1 cellular context compared by ENCODE assay signal in genomic region chr4:56466296-56466761, GRCh38.
TF ChIP-seq lines count a peak whose summit lies in the region.

No MANE protein-coding gene starts in this region.

TF ChIP-seq in HEK293, 187 proteins besides CTCF, POLR2A, EP300 and RAD21:
- TF ChIP-seq ZNF518A (tag by site-specific recombination; conservative IDR thresholded peaks at IDR 0.05; ENCODE audit: low read depth) (peak; percentile 34), ZBTB11 (tag by site-specific recombination; conservative IDR thresholded peaks at IDR 0.05; ENCODE audit: low read depth) (0 out of 2 replicates have a peak, but pooled peaks have one; percentile 15), KLF8 (tag by site-specific recombination; IDR thresholded peaks at IDR 0.05) (0 out of 2 replicates have a peak, but pooled peaks have one; percentile 35), ZNF24 (tag by site-specific recombination; IDR thresholded peaks at IDR 0.05) (0 out of 2 replicates have a peak, but pooled peaks have one; percentile 35), GLIS1 (tag by site-specific recombination; IDR thresholded peaks at IDR 0.05) (0 out of 2 replicates have a peak, but pooled peaks have one; percentile 26), WT1 (tag by site-specific recombination; IDR thresholded peaks at IDR 0.05) (peak; percentile 27; the same call in 1 of the 2 replicates), ZEB2 (tag by site-specific recombination; IDR thresholded peaks at IDR 0.05) (peak; percentile 20; the same call in 1 of the 2 replicates), ZNF639 (tag by site-specific recombination; IDR thresholded peaks at IDR 0.05) (0 out of 2 replicates have a peak, but pooled peaks have one; percentile 32), ZBTB17 (tag by site-specific recombination; IDR thresholded peaks at IDR 0.05) (peak; percentile 33; the same call in 1 of the 2 replicates), ZBTB21 (tag by site-specific recombination; IDR thresholded peaks at IDR 0.05) (peak; percentile 70), ZNF629 (tag by site-specific recombination; IDR thresholded peaks at IDR 0.05) (peak; percentile 87), ZNF600 (tag by site-specific recombination; IDR thresholded peaks at IDR 0.05) (peak; percentile 63)
- TF ChIP-seq, protein P1, sequence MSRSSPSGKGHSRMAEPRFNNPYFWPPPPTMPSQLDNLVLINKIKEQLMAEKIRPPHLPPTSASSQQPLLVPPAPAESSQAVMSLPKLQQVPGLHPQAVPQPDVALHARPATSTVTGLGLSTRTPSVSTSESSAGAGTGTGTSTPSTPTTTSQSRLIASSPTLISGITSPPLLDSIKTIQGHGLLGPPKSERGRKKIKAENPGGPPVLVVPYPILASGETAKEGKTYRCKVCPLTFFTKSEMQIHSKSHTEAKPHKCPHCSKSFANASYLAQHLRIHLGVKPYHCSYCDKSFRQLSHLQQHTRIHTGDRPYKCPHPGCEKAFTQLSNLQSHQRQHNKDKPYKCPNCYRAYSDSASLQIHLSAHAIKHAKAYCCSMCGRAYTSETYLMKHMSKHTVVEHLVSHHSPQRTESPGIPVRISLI (tag by site-specific recombination; IDR thresholded peaks at IDR 0.05): peak; percentile 96
